17 cellular contexts compared by ENCODE assay signal in genomic region chr6:26057899-26058298, GRCh38. TPM values are rescaled to one million over a fixed set of nuclear protein-coding genes. Genes with fewer than 3 reads are reported as not detected.
DNase-seq lines count a peak whose midpoint lies in the region; ATAC-seq, FAIRE-seq and TF ChIP-seq lines count a peak whose summit lies in the region.
"Had no signal": no experiment of that assay in that cellular context is flagged by ENCODE, and none has a peak within 500 bp of the region (broad histone marks: within the 10 kb centered on the region; RNA-seq: fewer than 3 reads in every experiment).

No MANE protein-coding gene starts in this region.

- H3F3A ChIP-seq in SU-DHL-6 (ENCODE audit: insufficient read depth) = peaks cover 35% of the 10 kb centered on the region

- H3K9me3 Mint-ChIP-seq in activated CD4-positive, alpha-beta T cell treated with anti-CD3 and anti-CD28 coated beads, Interleukin-2, amount 10 ng/mL, durations not matched to agents 7 days and 5 days = no peaks in the 10 kb centered on the region
- no peaks in the 10 kb centered on the region for H3K9me3 Mint-ChIP-seq in neural crest cell

- peaks cover 2% of the 10 kb centered on the region for H3K36me3 Mint-ChIP-seq in activated CD4-positive, alpha-beta T cell treated with anti-CD3 and anti-CD28 coated beads, Interleukin-2, amount 10 ng/mL, durations not matched to agents 7 days and 5 days (ENCODE audit: low read depth)
- H3K36me3 Mint-ChIP-seq in neural crest cell (ENCODE audit: low read depth) = no peaks in the 10 kb centered on the region

- peak overlapping the region; percentile 93; the same call in 1 of the 2 replicates for H3K27ac ChIP-seq in SU-DHL-6 (ENCODE audit: low read depth, low read length)

- no peak for TF ChIP-seq POLR2A in GM12892 (IDR thresholded peaks at IDR 0.05; ENCODE audit: low read depth, low read length)

- no peaks in the 10 kb centered on the region for H3K9me3 ChIP-seq in SU-DHL-6 (ENCODE audit: insufficient read depth, low read length)
- H3K9me3 ChIP-seq: tibial artery had no signal

- POLR2A ChIA-PET in activated CD4-positive, alpha-beta T cell treated with anti-CD3 and anti-CD28 coated beads, Interleukin-2, amount 10 ng/mL, durations not matched to agents 7 days and 5 days (lab: Charles Lee) = interaction anchor here (2.9 to 3.1 kb wide), 3 partner anchors 13 to 99 kb away, joined by 18 to 65 read pairs (median 20); a partner anchor contains a TSS

- peaks cover 2% of the 10 kb centered on the region for H3K27me3 Mint-ChIP-seq in activated CD4-positive, alpha-beta T cell treated with anti-CD3 and anti-CD28 coated beads, Interleukin-2, amount 10 ng/mL, durations not matched to agents 7 days and 5 days
- H3K27me3 Mint-ChIP-seq in neural crest cell (ENCODE audit: low read depth) = peaks cover 2% of the 10 kb centered on the region

- DNase-seq in activated CD4-positive, alpha-beta T cell treated with anti-CD3 and anti-CD28 coated beads, Interleukin-2, amount 10 ng/mL, durations not matched to agents 7 days and 5 days = no peak
- DNase-seq in activated CD4-positive, alpha-beta T cell treated with anti-CD3 and anti-CD28 coated beads for 1 hour = no peak
- peak; percentile 51 for DNase-seq in M059J (ENCODE audit: low read depth)
- no peak for DNase-seq in neural crest cell (ENCODE audit: low read depth, low spot score)
- no peak for DNase-seq in DMS 273 treated with DMSO at 0.1 percent for 48 hours (lab: John Stamatoyannopoulos, UW)
- no peak for DNase-seq in GM12892 (ENCODE audit: insufficient read length)
- DNase-seq: cerebellar nuclear complex; foreskin keratinocyte; stimulated activated CD4-positive, alpha-beta T cell treated with anti-CD3 and anti-CD28 coated beads, Interleukin-2, amount 100 ng/mL, for 48 hours; stimulated activated CD8-positive, alpha-beta memory T cell treated with anti-CD3 and anti-CD28 coated beads, Interleukin-4, amount 100 ng/mL, for 48 hours; SW 1271; tibial artery had no signal

- H3K4me3 ChIP-seq in SU-DHL-6 (ENCODE audit: insufficient read depth, low read length, poor library complexity, severe bottlenecking) = no peak overlapping the region

- H3K4me1 Mint-ChIP-seq in activated CD4-positive, alpha-beta T cell treated with anti-CD3 and anti-CD28 coated beads, Interleukin-2, amount 10 ng/mL, durations not matched to agents 7 days and 5 days = peaks cover 35% of the 10 kb centered on the region
- H3K4me1 Mint-ChIP-seq in neural crest cell = peaks cover 35% of the 10 kb centered on the region

- no peak overlapping the region for H3K4me3 Mint-ChIP-seq in activated CD4-positive, alpha-beta T cell treated with anti-CD3 and anti-CD28 coated beads, Interleukin-2, amount 10 ng/mL, durations not matched to agents 7 days and 5 days
- H3K4me3 Mint-ChIP-seq in neural crest cell = peak overlapping the region; percentile 94

- no peaks in the 10 kb centered on the region for H3K9me2 ChIP-seq in SU-DHL-6 (replicated peaks; ENCODE audit: insufficient read depth, low read length)

- no peak for ATAC-seq in HG02870 (IDR thresholded peaks at IDR 0.05; ENCODE audit: unreplicated experiment)
- ATAC-seq: activated CD4-positive, CD25-positive, alpha-beta regulatory T cell treated with anti-CD3 and anti-CD28 coated beads, Interleukin-2, amount 50 U/mL, for 24 hours; foreskin keratinocyte; sciatic nerve had no signal

- peak overlapping the region; percentile 99 for H3K27ac Mint-ChIP-seq in activated CD4-positive, alpha-beta T cell treated with anti-CD3 and anti-CD28 coated beads, Interleukin-2, amount 10 ng/mL, durations not matched to agents 7 days and 5 days
- H3K27ac Mint-ChIP-seq in neural crest cell (ENCODE audit: unreplicated experiment) = no peak overlapping the region

- peak overlapping the region; percentile 79 for H3K4me2 ChIP-seq in SU-DHL-6 (ENCODE audit: low read depth, low read length, poor library complexity, severe bottlenecking)

- TF ChIP-seq CTCF in SU-DHL-6 (IDR thresholded peaks at IDR 0.05; ENCODE audit: insufficient read depth, low read length, poor library complexity, severe bottlenecking) (no peak), neural crest cell (conservative IDR thresholded peaks at IDR 0.05) (no peak)

- H2AFZ ChIP-seq in SU-DHL-6 (ENCODE audit: low read depth, low read length, severe bottlenecking) = peak overlapping the region; percentile 81

- H4K20me1 ChIP-seq in SU-DHL-6 (ENCODE audit: low read depth, low read length) = no peaks in the 10 kb centered on the region

- no peak for FAIRE-seq in GM12892 (lab: Jason Lieb, UNC)
- FAIRE-seq: GM18507 had no signal

- CTCF ChIA-PET in activated CD4-positive, alpha-beta T cell treated with anti-CD3 and anti-CD28 coated beads, Interleukin-2, amount 10 ng/mL, durations not matched to agents 7 days and 5 days (lab: Charles Lee) = interaction anchor here (17.9 kb wide), 1 partner anchor 37 kb away, joined by 326 read pairs; the partner anchor contains the start of gene HFE

- no peaks in the 10 kb centered on the region for H3K79me2 ChIP-seq in SU-DHL-6 (ENCODE audit: insufficient read depth, low read length)

- no peaks in the 10 kb centered on the region for H3K27me3 ChIP-seq in SU-DHL-6 (ENCODE audit: low read length)
- H3K27me3 ChIP-seq: foreskin keratinocyte, tibial artery had no signal

- H3K36me3 ChIP-seq in SU-DHL-6 (ENCODE audit: low read length) = no peaks in the 10 kb centered on the region
- H3K36me3 ChIP-seq: tibial artery had no signal

- peak overlapping the region; percentile 71 for H3K9ac ChIP-seq in SU-DHL-6 (ENCODE audit: low read length)

RNA-seq across cellular contexts. Expression of gene HFE, which starts 29.3 kb away (rescaled TPM):
- 1 to 10 TPM; 3.0 to 3.5 TPM for total RNA-seq in activated CD4-positive, alpha-beta T cell treated with anti-CD3 and anti-CD28 coated beads, Interleukin-2, amount 10 ng/mL, durations not matched to agents 7 days and 5 days
- 16.9 and 20.6 TPM in 2 replicates for total RNA-seq in M059J (2014; rRNA removed; shearing (Covaris generic))
- total RNA-seq in neural crest cell = 1.7 and 2.4 TPM in 2 replicates
- 4.4 TPM for polyA plus RNA-seq in GM12892 (2012; ENCODE audit: missing spikeins)
